In the genomic region with DNA sequence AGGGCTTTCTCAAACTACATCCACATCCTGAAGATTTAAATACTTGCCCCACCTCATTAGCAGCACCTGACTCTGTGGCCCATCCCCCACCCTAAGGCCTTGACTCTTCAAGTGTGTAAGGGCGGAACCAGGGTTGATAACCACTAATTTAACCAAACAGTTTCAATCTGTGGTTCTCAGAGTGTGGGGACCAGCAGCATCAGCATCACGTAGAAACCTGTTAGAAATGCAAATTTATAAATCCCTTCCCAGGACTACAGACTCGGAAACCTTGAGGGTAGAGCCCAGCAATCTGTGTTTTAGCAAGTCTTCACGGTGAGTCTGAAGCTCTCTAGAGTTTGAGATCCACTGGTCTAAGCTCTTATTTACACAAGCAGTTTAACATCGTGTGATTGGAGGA, we compare ENCODE assay signal across 12 cellular contexts. TPM values are rescaled to one million over a fixed set of nuclear protein-coding genes. Genes with fewer than 3 reads are reported as not detected.
A peak's percentile ranks its signal among the peaks of the same experiment; 100 is the strongest.
DNase-seq lines count a peak whose midpoint lies in the region; ATAC-seq and TF ChIP-seq lines count a peak whose summit lies in the region.
"Had no signal": no experiment of that assay in that cellular context is flagged by ENCODE, and none has a peak within 500 bp of the region (broad histone marks: within the 10 kb centered on the region; RNA-seq: fewer than 3 reads in every experiment).

No MANE protein-coding gene starts in this region.

- intact Hi-C loops in dorsolateral prefrontal cortex (cut with DNase I): no loop called here

- H3K4me1 Mint-ChIP-seq in stimulated activated naive CD8-positive, alpha-beta T cell treated with anti-CD3 and anti-CD28 coated beads, Interleukin-15, amount 100 ng/mL, for 72 hours: no peaks in the 10 kb centered on the region
- H3K4me1 Mint-ChIP-seq in glutamatergic neuron (ENCODE audit: low read depth, unreplicated experiment): peaks cover 3% of the 10 kb centered on the region

- H3K27me3 Mint-ChIP-seq in stimulated activated naive CD8-positive, alpha-beta T cell treated with anti-CD3 and anti-CD28 coated beads, Interleukin-15, amount 100 ng/mL, for 72 hours: peaks cover 6% of the 10 kb centered on the region
- peaks cover 3% of the 10 kb centered on the region for H3K27me3 Mint-ChIP-seq in glutamatergic neuron (ENCODE audit: unreplicated experiment)

- no peak overlapping the region for H3K4me3 Mint-ChIP-seq in stimulated activated naive CD8-positive, alpha-beta T cell treated with anti-CD3 and anti-CD28 coated beads, Interleukin-15, amount 100 ng/mL, for 72 hours
- H3K4me3 Mint-ChIP-seq in glutamatergic neuron (ENCODE audit: unreplicated experiment): no peak overlapping the region

- no peaks in the 10 kb centered on the region for H3K9me3 Mint-ChIP-seq in stimulated activated naive CD8-positive, alpha-beta T cell treated with anti-CD3 and anti-CD28 coated beads, Interleukin-15, amount 100 ng/mL, for 72 hours
- no peaks in the 10 kb centered on the region for H3K9me3 Mint-ChIP-seq in glutamatergic neuron (ENCODE audit: unreplicated experiment)

- peak overlapping the region in 9 of 59 donors; percentile 4 to 63 (median 29) for H3K27ac ChIP-seq in dorsolateral prefrontal cortex

- ATAC-seq in stimulated activated naive CD8-positive, alpha-beta T cell treated with anti-CD3 and anti-CD28 coated beads, Interleukin-15, Interleukin-2, amounts not matched to agents 100 U/mL and 50 U/mL, for 24 hours: no peak
- no peak for ATAC-seq in stimulated activated naive CD8-positive, alpha-beta T cell treated with anti-CD3 and anti-CD28 coated beads, Interleukin-15, amount 100 ng/mL, for 72 hours
- peak; percentile 90 for ATAC-seq in HG02852 (IDR thresholded peaks at IDR 0.05; ENCODE audit: unreplicated experiment)
- no peak for ATAC-seq in omental fat pad (ENCODE audit: low FRiP score)
- ATAC-seq: HCT116 had no signal

- no peak overlapping the region for H3K4me3 ChIP-seq in dorsolateral prefrontal cortex

- no peaks in the 10 kb centered on the region for H3K36me3 Mint-ChIP-seq in glutamatergic neuron (ENCODE audit: unreplicated experiment)

- DNase-seq in stimulated activated naive CD8-positive, alpha-beta T cell treated with anti-CD3 and anti-CD28 coated beads, Interleukin-15, Interleukin-2, amounts not matched to agents 100 U/mL and 50 U/mL, for 24 hours: peak; percentile 13
- no peak for DNase-seq in stimulated activated naive CD8-positive, alpha-beta T cell treated with anti-CD3 and anti-CD28 coated beads, Interleukin-15, amount 100 ng/mL, for 72 hours
- DNase-seq in NCI-H2227 treated with DMSO at 0.1 percent for 48 hours (lab: John Stamatoyannopoulos, UW) (peak; percentile 32), cerebellar nuclear complex (lab: John Stamatoyannopoulos, UW) (no peak), glutamatergic neuron (no peak), dorsolateral prefrontal cortex (no peak), omental fat pad (ENCODE audit: low spot score) (no peak)
- DNase-seq: activated CD4-positive, alpha-beta T cell treated with anti-CD3 and anti-CD28 coated beads for 4 hours; NCI-H526 treated with DMSO at 0.1 percent for 48 hours; nucleus accumbens had no signal

- H3K27ac Mint-ChIP-seq in stimulated activated naive CD8-positive, alpha-beta T cell treated with anti-CD3 and anti-CD28 coated beads, Interleukin-15, amount 100 ng/mL, for 72 hours: no peak overlapping the region
- no peak overlapping the region for H3K27ac Mint-ChIP-seq in glutamatergic neuron (ENCODE audit: unreplicated experiment)

- TF ChIP-seq CTCF in glutamatergic neuron (IDR thresholded peaks at IDR 0.05; ENCODE audit: partially characterized antibody, unreplicated experiment) (no peak), dorsolateral prefrontal cortex (IDR thresholded peaks at IDR 0.05 in 54 of 56, conservative IDR thresholded peaks at IDR 0.05 in 2 of 56; ENCODE audit: low read depth in 1 of 56, partially characterized antibody in 56 of 56) (no peak), omental fat pad (IDR thresholded peaks at IDR 0.05) (no peak)

- H3K27me3 ChIP-seq in dorsolateral prefrontal cortex: no peaks in the 10 kb centered on the region

RNA-seq across cellular contexts. Expression of a gene that starts 12.4 kb away (rescaled TPM):
- total RNA-seq in glutamatergic neuron (ENCODE audit: unreplicated experiment) (19.1 TPM), dorsolateral prefrontal cortex (10 to 100 TPM; 10.8 to 30.8 (median 20.6) TPM), omental fat pad (10 to 100 TPM; 16.9 to 42.9 (median 35.1) TPM)

Comparison
In these comparisons a context has a peak if more than half of its experiments do, and no peak if none do; other contexts are left out.
1. DNase-seq: peak in stimulated activated naive CD8-positive, alpha-beta T cell treated with anti-CD3 and anti-CD28 coated beads, Interleukin-15, Interleukin-2, amounts not matched to agents 100 U/mL and 50 U/mL, for 24 hours (single experiment) and NCI-H2227 treated with DMSO at 0.1 percent for 48 hours (single experiment); none in stimulated activated naive CD8-positive, alpha-beta T cell treated with anti-CD3 and anti-CD28 coated beads, Interleukin-15, amount 100 ng/mL, for 72 hours (0 of 2), cerebellar nuclear complex (0 of 2), glutamatergic neuron (single experiment), dorsolateral prefrontal cortex (0 of 10) and omental fat pad (single experiment).